Comparison of ENCODE assay signal across 1 cellular context in genomic region chr4:137529432-137529831, GRCh38.
TF ChIP-seq lines count a peak whose summit lies in the region.

No MANE protein-coding gene starts in this region.

TF ChIP-seq in H1, 55 proteins besides CTCF, POLR2A, EP300 and RAD21 (continued from another document):
- TF ChIP-seq E2F6 (IDR thresholded peaks at IDR 0.05) = no peak
- no peak for TF ChIP-seq SIN3A (conservative IDR thresholded peaks at IDR 0.05 in 1 of 2, IDR thresholded peaks at IDR 0.05 in 1 of 2; ENCODE audit: low read depth in 1 of 2, low read length in 2 of 2)
- no peak for TF ChIP-seq POLR2AphosphoS5 (IDR thresholded peaks at IDR 0.05; ENCODE audit: low read depth, low read length)
- no peak for TF ChIP-seq HDAC2 (IDR thresholded peaks at IDR 0.05; ENCODE audit: borderline replicate concordance in 1 of 2, low read depth in 2 of 2, low read length in 2 of 2)
- no peak for TF ChIP-seq TCF12 (IDR thresholded peaks at IDR 0.05; ENCODE audit: low read depth, low read length)
- no peak for TF ChIP-seq ATF2 (IDR thresholded peaks at IDR 0.05; ENCODE audit: low read length)
